In genomic region chr15:36278219-36278618, GRCh38 we compare ENCODE assay signal across 13 cellular contexts.
DNase-seq lines count a peak whose midpoint lies in the region; ATAC-seq, FAIRE-seq and TF ChIP-seq lines count a peak whose summit lies in the region.
"Had no signal": no experiment of that assay in that cellular context is flagged by ENCODE, and none has a peak within 500 bp of the region (broad histone marks: within the 10 kb centered on the region; RNA-seq: fewer than 3 reads in every experiment).

No MANE protein-coding gene starts in this region.

- H3K27me3 ChIP-seq in HAP-1 (ENCODE audit: low read depth): no peaks in the 10 kb centered on the region
- H3K27me3 ChIP-seq: adrenal gland had no signal

- H3K27me3 Mint-ChIP-seq in progenitor cell of endocrine pancreas: no peaks in the 10 kb centered on the region

- DNase-seq in A172 (ENCODE audit: low spot score): peak; percentile 47
- DNase-seq in HAP-1 (ENCODE audit: low spot score in 2 of 2): peak; percentile 20 to 32
- peak; percentile 8 for DNase-seq in RCC 7860 (ENCODE audit: low spot score)
- peak; percentile 52 to 63 for DNase-seq in erythroblast (lab: John Stamatoyannopoulos, UW)
- no peak for DNase-seq in stimulated activated naive CD8-positive, alpha-beta T cell treated with anti-CD3 and anti-CD28 coated beads, Interleukin-15, Interleukin-2, amounts not matched to agents 100 U/mL and 50 U/mL, for 24 hours
- no peak for DNase-seq in omental fat pad (ENCODE audit: low spot score)
- no peak for DNase-seq in progenitor cell of endocrine pancreas (ENCODE audit: low spot score, unreplicated experiment)
- DNase-seq: adrenal gland, kidney glomerular epithelial cell had no signal

- H3K4me3 ChIP-seq in HAP-1: no peak overlapping the region
- H3K4me3 ChIP-seq: adrenal gland had no signal

- no peaks in the 10 kb centered on the region for H3K4me1 Mint-ChIP-seq in progenitor cell of endocrine pancreas (ENCODE audit: low read depth)
- H3K4me1 Mint-ChIP-seq: neural crest cell; stimulated activated effector memory CD8-positive, alpha-beta T cell treated with anti-CD3 and anti-CD28 coated beads, Interleukin-12 subunit alpha, Interleukin-12 subunit beta, amount 100 ng/mL, for 72 hours had no signal

- no peak for ATAC-seq in stimulated activated naive CD8-positive, alpha-beta T cell treated with anti-CD3 and anti-CD28 coated beads, Interleukin-15, Interleukin-2, amounts not matched to agents 100 U/mL and 50 U/mL, for 24 hours
- ATAC-seq in omental fat pad (ENCODE audit: low FRiP score): no peak
- ATAC-seq in GM18870 (IDR thresholded peaks at IDR 0.05; ENCODE audit: unreplicated experiment): no peak
- ATAC-seq: stimulated activated effector memory CD8-positive, alpha-beta T cell treated with anti-CD3 and anti-CD28 coated beads, Interleukin-12 subunit alpha, Interleukin-12 subunit beta, amount 100 ng/mL, for 72 hours had no signal

- H3K9me3 ChIP-seq in HAP-1: peaks cover 3% of the 10 kb centered on the region
- H3K9me3 ChIP-seq: adrenal gland had no signal

- TF ChIP-seq CTCF in omental fat pad (IDR thresholded peaks at IDR 0.05): no peak
- TF ChIP-seq CTCF in progenitor cell of endocrine pancreas (IDR thresholded peaks at IDR 0.05; ENCODE audit: unreplicated experiment): no peak

- no peak for TF ChIP-seq POLR2A in erythroblast (IDR thresholded peaks at IDR 0.05; ENCODE audit: low read length)

- no peaks in the 10 kb centered on the region for H3K36me3 ChIP-seq in HAP-1 (replicated peaks)
- H3K36me3 ChIP-seq: adrenal gland had no signal

- no peak for FAIRE-seq in RCC 7860 (lab: Jason Lieb, UNC)

- H3K4me1 ChIP-seq in HAP-1: peaks cover 12% of the 10 kb centered on the region
- H3K4me1 ChIP-seq: adrenal gland had no signal

- H3K27ac Mint-ChIP-seq in progenitor cell of endocrine pancreas: no peak overlapping the region
- H3K27ac Mint-ChIP-seq: stimulated activated effector memory CD8-positive, alpha-beta T cell treated with anti-CD3 and anti-CD28 coated beads, Interleukin-12 subunit alpha, Interleukin-12 subunit beta, amount 100 ng/mL, for 72 hours; T-helper 1 cell treated with Interleukin-12 subunit alpha and Interleukin-12 subunit beta and Interleukin-4 antibody, amounts not matched to agents 30 μg/mL and 1 μg/mL, for 36 hours had no signal

- in situ Hi-C loops in HAP-1 (cut with MboI; ENCODE audit: low sequenced_read_pairs): no loop called here

- peaks cover 33% of the 10 kb centered on the region for H3K9me3 Mint-ChIP-seq in progenitor cell of endocrine pancreas (ENCODE audit: low read depth)

- no peak overlapping the region for H3K4me3 Mint-ChIP-seq in progenitor cell of endocrine pancreas (ENCODE audit: low read depth)
- H3K4me3 Mint-ChIP-seq: neural crest cell; stimulated activated effector memory CD8-positive, alpha-beta T cell treated with anti-CD3 and anti-CD28 coated beads, Interleukin-12 subunit alpha, Interleukin-12 subunit beta, amount 100 ng/mL, for 72 hours; T-helper 1 cell treated with Interleukin-12 subunit alpha and Interleukin-12 subunit beta and Interleukin-4 antibody, amounts not matched to agents 30 μg/mL and 1 μg/mL, for 36 hours had no signal

- no peaks in the 10 kb centered on the region for H3K36me3 Mint-ChIP-seq in progenitor cell of endocrine pancreas (ENCODE audit: insufficient read depth)
- H3K36me3 Mint-ChIP-seq: stimulated activated effector memory CD8-positive, alpha-beta T cell treated with anti-CD3 and anti-CD28 coated beads, Interleukin-12 subunit alpha, Interleukin-12 subunit beta, amount 100 ng/mL, for 72 hours had no signal

Comparison
In these comparisons a context has a peak if more than half of its experiments do, and no peak if none do; other contexts are left out.
1. DNase-seq: peak in A172 (single experiment), HAP-1 (2 of 2), RCC 7860 (single experiment) and erythroblast (2 of 2); none in stimulated activated naive CD8-positive, alpha-beta T cell treated with anti-CD3 and anti-CD28 coated beads, Interleukin-15, Interleukin-2, amounts not matched to agents 100 U/mL and 50 U/mL, for 24 hours (single experiment), omental fat pad (single experiment) and progenitor cell of endocrine pancreas (single experiment).